In the genomic region with DNA sequence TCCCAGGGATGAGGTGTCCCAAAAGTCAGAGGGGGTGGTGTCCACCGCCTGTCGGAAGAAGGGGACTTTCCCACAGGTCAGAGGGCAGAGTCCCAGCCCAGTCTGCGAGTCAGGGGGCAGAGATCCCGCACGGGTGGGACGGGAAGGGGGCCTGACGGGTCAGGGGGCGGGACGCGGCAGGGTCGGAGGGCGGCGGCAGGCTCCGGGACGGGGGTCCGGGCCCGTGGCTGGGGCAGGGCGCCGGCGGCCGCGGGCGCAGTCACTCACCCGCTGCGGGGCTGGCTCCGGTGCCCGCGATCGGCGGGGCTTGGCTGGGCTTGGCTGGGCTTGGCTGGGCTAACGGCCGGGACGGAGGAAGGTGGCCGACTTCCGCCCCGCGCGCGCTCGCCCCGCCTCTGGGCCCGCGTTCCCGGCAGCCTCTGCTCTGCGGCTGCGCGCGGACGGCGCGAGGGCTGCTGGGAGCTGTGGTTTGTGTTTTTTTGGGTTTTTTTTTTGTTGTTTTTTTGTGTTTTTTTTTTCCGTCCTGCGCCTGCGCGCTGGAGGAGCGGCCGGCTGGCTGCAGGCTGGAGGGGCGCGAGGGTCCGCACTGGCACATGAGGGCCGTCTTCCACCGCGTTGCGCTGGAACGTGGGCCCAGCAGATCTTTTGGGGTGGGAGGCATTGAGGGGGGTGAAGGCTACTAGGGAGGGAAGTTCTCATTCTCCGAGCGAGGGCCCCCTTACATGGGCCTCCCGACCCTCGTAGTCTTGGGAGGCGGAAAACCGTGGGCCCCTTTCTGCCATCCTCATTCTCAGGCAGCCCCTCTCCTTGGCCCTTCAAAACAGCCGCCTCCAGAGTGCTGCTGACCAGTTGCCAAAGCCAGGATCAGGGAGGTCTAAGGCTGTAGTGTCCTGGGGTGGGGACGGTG, we compare ENCODE assay signal across 8 cellular contexts. TPM values are rescaled to one million over a fixed set of nuclear protein-coding genes. Genes with fewer than 3 reads are reported as not detected.
DNase-seq lines count a peak whose midpoint lies in the region; ATAC-seq, FAIRE-seq and TF ChIP-seq lines count a peak whose summit lies in the region.

A gene (minus strand): TSS at position 368 of the 907 bp plus-strand sequence. CDS start 12,142 bp downstream, outside the sequence.

- FAIRE-seq in GM18507 (lab: Jason Lieb, UNC): peak; percentile 81

- no peaks in the 10 kb centered on the region for H3K36me3 ChIP-seq in kidney epithelial cell (ENCODE audit: control insufficient read depth, insufficient read depth, low read length)

- no peak for TF ChIP-seq CTCF in kidney epithelial cell (IDR thresholded peaks at IDR 0.05; ENCODE audit: insufficient read depth, low read length, poor library complexity, severe bottlenecking)

- peak; percentile 87 for ATAC-seq in HG02981 (IDR thresholded peaks at IDR 0.05; ENCODE audit: unreplicated experiment)
- ATAC-seq in activated CD4-positive, CD25-positive, alpha-beta regulatory T cell treated with anti-CD3 and anti-CD28 coated beads, Interleukin-2, amount 50 U/mL, for 24 hours: peak; percentile 96

- DNase-seq in 8988T (peak; percentile 87), GM18507 (ENCODE audit: extremely low spot score, insufficient read length, low read depth) (peak; percentile 97), NCI-H2196 treated with DMSO at 0.1 percent for 48 hours (lab: John Stamatoyannopoulos, UW; ENCODE audit: unreplicated experiment) (peak; percentile 77), cerebellar cortex (ENCODE audit: low spot score) (peak; percentile 80), kidney epithelial cell (ENCODE audit: low read depth) (peak; percentile 28)
- peak; percentile 65 to 75 for DNase-seq in stimulated activated CD4-positive, alpha-beta T cell treated with anti-CD3 and anti-CD28 coated beads, Interleukin-15, amount 100 ng/mL, for 48 hours (ENCODE audit: low read depth in 2 of 2)

- H3K4me3 ChIP-seq in kidney epithelial cell (ENCODE audit: low read depth, low read length): peak within 1 kb of the TSS; percentile 100

- H3K27me3 ChIP-seq in kidney epithelial cell (ENCODE audit: control insufficient read depth, insufficient read depth, low read length): no peaks in the 10 kb centered on the region

RNA-seq across cellular contexts. Expression of the gene that starts here (rescaled TPM):
- 54.6 and 70.7 TPM in 2 replicates for total RNA-seq in kidney epithelial cell

Comparison
In these comparisons a context has a peak if more than half of its experiments do, and no peak if none do; other contexts are left out.
1. Peak in every context shown above with its lines: DNase-seq, ATAC-seq and H3K4me3 ChIP-seq.
2. DNase-seq: peak in every context shown above with its lines; median percentile 97 in GM18507; 87 in 8988T; 80 in cerebellar cortex; 77 in NCI-H2196 treated with DMSO at 0.1 percent for 48 hours; 70 in stimulated activated CD4-positive, alpha-beta T cell treated with anti-CD3 and anti-CD28 coated beads, Interleukin-15, amount 100 ng/mL, for 48 hours; 28 in kidney epithelial cell.